In the genomic region with DNA sequence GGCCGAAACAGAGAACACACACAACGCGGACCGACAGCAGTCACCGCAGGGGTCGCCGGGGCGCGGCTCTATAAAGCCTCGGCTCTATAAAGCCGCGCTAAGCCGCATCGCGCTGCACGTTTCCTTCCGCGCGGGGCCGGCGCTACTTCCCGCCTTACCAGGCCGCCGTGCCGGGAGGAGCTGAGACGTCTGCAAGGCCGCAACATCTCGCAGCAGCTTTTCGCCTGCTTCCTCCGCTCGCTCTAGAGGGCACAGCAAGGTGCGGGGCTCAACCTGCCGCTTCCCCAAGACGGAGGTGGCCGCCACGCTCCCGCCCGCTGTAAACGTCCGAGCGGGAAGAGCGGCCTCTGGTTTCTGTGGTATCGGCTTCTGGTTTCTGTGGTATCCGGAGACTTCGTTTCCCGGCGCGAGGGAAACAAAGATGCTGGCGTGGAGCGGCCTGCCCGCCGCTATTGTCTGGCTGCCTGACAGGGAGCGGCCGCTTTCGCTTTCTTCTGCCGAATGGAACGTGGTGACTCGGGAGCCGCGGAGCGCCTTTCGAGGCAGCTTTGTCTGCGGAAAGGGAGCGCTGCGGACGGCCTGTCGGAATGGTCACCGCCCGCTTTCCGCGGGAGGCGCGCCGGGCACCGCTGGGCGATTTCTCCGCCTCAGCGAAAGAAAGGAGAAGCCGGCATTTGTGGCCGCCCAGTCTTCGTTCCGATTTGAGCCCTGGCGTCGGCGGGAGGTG, we compare ENCODE assay signal across 8 cellular contexts.
DNase-seq lines count a peak whose midpoint lies in the region; ATAC-seq, FAIRE-seq and TF ChIP-seq lines count a peak whose summit lies in the region.

No MANE protein-coding gene starts in this region.

- H3K4me1 Mint-ChIP-seq in T-helper 2 cell treated with Interferon-gamma antibody and Interleukin-4, amounts not matched to agents 5 μg/mL and 100 μg/mL, for 36 hours (ENCODE audit: low read depth): peaks cover 36% of the 10 kb centered on the region
- H3K4me1 Mint-ChIP-seq in astrocyte (ENCODE audit: low read depth, unreplicated experiment): peaks cover 32% of the 10 kb centered on the region

- peaks cover 15% of the 10 kb centered on the region for H3K27me3 Mint-ChIP-seq in T-helper 2 cell treated with Interferon-gamma antibody and Interleukin-4, amounts not matched to agents 5 μg/mL and 100 μg/mL, for 36 hours (ENCODE audit: low read depth)
- peaks cover 20% of the 10 kb centered on the region for H3K27me3 Mint-ChIP-seq in astrocyte (ENCODE audit: low read depth, unreplicated experiment)

- H2AFZ ChIP-seq in astrocyte (ENCODE audit: low read depth, low read length) (peak overlapping the region; percentile 93), hepatocyte (peak overlapping the region; percentile 85)

- peaks cover 2% of the 10 kb centered on the region for H3K27me3 ChIP-seq in astrocyte (ENCODE audit: insufficient read depth, low read length)
- H3K27me3 ChIP-seq in hepatocyte: no peaks in the 10 kb centered on the region
- no peaks in the 10 kb centered on the region for H3K27me3 ChIP-seq in rectal smooth muscle tissue (ENCODE audit: control insufficient read depth, insufficient read depth, low read length)
- no peaks in the 10 kb centered on the region for H3K27me3 ChIP-seq in vagina

- intact Hi-C loops in vagina (cut with DNase I): loop anchor here (5.0 to 10.0 kb wide), 2 partner anchors 92 to 435 kb away; a partner anchor contains a TSS

- TF ChIP-seq POLR2A in vagina (IDR thresholded peaks at IDR 0.05): peak in 1 of 2 donors; percentile 78

- no peak for FAIRE-seq in astrocyte (lab: Jason Lieb, UNC)

- H3K4me3 Mint-ChIP-seq in T-helper 2 cell treated with Interferon-gamma antibody and Interleukin-4, amounts not matched to agents 5 μg/mL and 100 μg/mL, for 36 hours: peak overlapping the region; percentile 92
- peak overlapping the region; percentile 90 for H3K4me3 Mint-ChIP-seq in astrocyte (ENCODE audit: unreplicated experiment)

- peak overlapping the region; percentile 97 for H3K27ac Mint-ChIP-seq in T-helper 2 cell treated with Interferon-gamma antibody and Interleukin-4, amounts not matched to agents 5 μg/mL and 100 μg/mL, for 36 hours
- peak overlapping the region; percentile 90 for H3K27ac Mint-ChIP-seq in astrocyte (ENCODE audit: unreplicated experiment)

- H3K27ac ChIP-seq in astrocyte (ENCODE audit: low read depth, low read length) (peak overlapping the region; percentile 91), hepatocyte (peak overlapping the region; percentile 99), rectal smooth muscle tissue (ENCODE audit: low read depth, low read length) (peak overlapping the region; percentile 98), vagina (peak overlapping the region; percentile 90)

- WGBS in hepatocyte (ENCODE audit: low lambda C conversion rate, missing lambda C conversion rate): 2% methylated on average over 84 of the region's 85 CpGs

- no peak for TF ChIP-seq CTCF in astrocyte (IDR thresholded peaks at IDR 0.05; ENCODE audit: insufficient read depth, low read depth, low read length)
- TF ChIP-seq CTCF in hepatocyte (IDR thresholded peaks at IDR 0.05; ENCODE audit: poor library complexity): peak; percentile 0
- no peak for TF ChIP-seq CTCF in vagina (IDR thresholded peaks at IDR 0.05)

- H3K4me1 ChIP-seq in astrocyte (ENCODE audit: insufficient read depth, low read length) (peaks cover 30% of the 10 kb centered on the region), hepatocyte (ENCODE audit: insufficient read depth) (peaks cover 18% of the 10 kb centered on the region), rectal smooth muscle tissue (ENCODE audit: control insufficient read depth, insufficient read depth, low read length) (peaks cover 11% of the 10 kb centered on the region), vagina (peaks cover 29% of the 10 kb centered on the region)

- H3K9me2 ChIP-seq in hepatocyte (replicated peaks; ENCODE audit: insufficient read depth): no peaks in the 10 kb centered on the region

- H3K9ac ChIP-seq in astrocyte (ENCODE audit: low read length) (peak overlapping the region; percentile 92), rectal smooth muscle tissue (ENCODE audit: low read length) (peak overlapping the region; percentile 88)

- H3K4me3 ChIP-seq in astrocyte (ENCODE audit: insufficient read depth, low read depth, low read length): peak overlapping the region; percentile 78
- peak overlapping the region; percentile 72 for H3K4me3 ChIP-seq in hepatocyte
- peak overlapping the region; percentile 94 for H3K4me3 ChIP-seq in rectal smooth muscle tissue (ENCODE audit: low read length)
- peak overlapping the region; percentile 62 to 67 for H3K4me3 ChIP-seq in vagina

- peaks cover 6% of the 10 kb centered on the region for H3K36me3 Mint-ChIP-seq in T-helper 2 cell treated with Interferon-gamma antibody and Interleukin-4, amounts not matched to agents 5 μg/mL and 100 μg/mL, for 36 hours (ENCODE audit: low read depth)
- no peaks in the 10 kb centered on the region for H3K36me3 Mint-ChIP-seq in astrocyte (ENCODE audit: low read depth, unreplicated experiment)

- H3K36me3 ChIP-seq in astrocyte (ENCODE audit: insufficient read depth, low read length) (no peaks in the 10 kb centered on the region), hepatocyte (replicated peaks; ENCODE audit: insufficient read depth, low read depth) (no peaks in the 10 kb centered on the region), rectal smooth muscle tissue (ENCODE audit: control insufficient read depth, insufficient read depth, low read length) (no peaks in the 10 kb centered on the region), vagina (no peaks in the 10 kb centered on the region)

- H4K20me1 ChIP-seq in astrocyte (ENCODE audit: insufficient read depth, low read length) (no peaks in the 10 kb centered on the region), hepatocyte (ENCODE audit: insufficient read depth, poor library complexity, severe bottlenecking) (no peaks in the 10 kb centered on the region)

- H3K79me2 ChIP-seq in astrocyte (ENCODE audit: insufficient read depth, low read length) (peaks cover 8% of the 10 kb centered on the region), hepatocyte (peaks cover 21% of the 10 kb centered on the region)

- peak; percentile 65 for DNase-seq in GF-D8 (lab: John Stamatoyannopoulos, UW)
- peak; percentile 85 to 87 for DNase-seq in Kasumi-1 (lab: John Stamatoyannopoulos, UW)
- DNase-seq in T-helper 2 cell treated with Interferon-gamma antibody and Interleukin-4, amounts not matched to agents 5 μg/mL and 100 μg/mL, for 36 hours (ENCODE audit: low spot score): peak; percentile 83
- peak; percentile 92 for DNase-seq in astrocyte (ENCODE audit: low read depth)
- DNase-seq in hepatocyte (ENCODE audit: low spot score): peak; percentile 93
- DNase-seq in vagina (ENCODE audit: extremely low spot score in 2 of 2): no peak

- H3K4me2 ChIP-seq in astrocyte (ENCODE audit: low read length) (peak overlapping the region; percentile 96), hepatocyte (peak overlapping the region; percentile 82)

- ATAC-seq in GM21825 (IDR thresholded peaks at IDR 0.05; ENCODE audit: unreplicated experiment): peak; percentile 64

- no peaks in the 10 kb centered on the region for H3K9me3 Mint-ChIP-seq in T-helper 2 cell treated with Interferon-gamma antibody and Interleukin-4, amounts not matched to agents 5 μg/mL and 100 μg/mL, for 36 hours
- no peaks in the 10 kb centered on the region for H3K9me3 Mint-ChIP-seq in astrocyte (ENCODE audit: unreplicated experiment)

- H3K9me3 ChIP-seq in astrocyte (ENCODE audit: insufficient read depth, low read depth, low read length) (no peaks in the 10 kb centered on the region), hepatocyte (ENCODE audit: low read depth) (no peaks in the 10 kb centered on the region), vagina (no peaks in the 10 kb centered on the region)

Comparison
In these comparisons a context has a peak if more than half of its experiments do, and no peak if none do; other contexts are left out.
1. DNase-seq: peak in GF-D8 (single experiment), Kasumi-1 (2 of 2), T-helper 2 cell treated with Interferon-gamma antibody and Interleukin-4, amounts not matched to agents 5 μg/mL and 100 μg/mL, for 36 hours (single experiment), astrocyte (single experiment) and hepatocyte (single experiment); none in vagina (0 of 2).
2. Peak in every context shown above with its lines, with median percentiles within 50 percentile points of each other: H3K27ac ChIP-seq and H3K4me3 ChIP-seq.